ENCODE assay signal across 8 cellular contexts in the genomic region with DNA sequence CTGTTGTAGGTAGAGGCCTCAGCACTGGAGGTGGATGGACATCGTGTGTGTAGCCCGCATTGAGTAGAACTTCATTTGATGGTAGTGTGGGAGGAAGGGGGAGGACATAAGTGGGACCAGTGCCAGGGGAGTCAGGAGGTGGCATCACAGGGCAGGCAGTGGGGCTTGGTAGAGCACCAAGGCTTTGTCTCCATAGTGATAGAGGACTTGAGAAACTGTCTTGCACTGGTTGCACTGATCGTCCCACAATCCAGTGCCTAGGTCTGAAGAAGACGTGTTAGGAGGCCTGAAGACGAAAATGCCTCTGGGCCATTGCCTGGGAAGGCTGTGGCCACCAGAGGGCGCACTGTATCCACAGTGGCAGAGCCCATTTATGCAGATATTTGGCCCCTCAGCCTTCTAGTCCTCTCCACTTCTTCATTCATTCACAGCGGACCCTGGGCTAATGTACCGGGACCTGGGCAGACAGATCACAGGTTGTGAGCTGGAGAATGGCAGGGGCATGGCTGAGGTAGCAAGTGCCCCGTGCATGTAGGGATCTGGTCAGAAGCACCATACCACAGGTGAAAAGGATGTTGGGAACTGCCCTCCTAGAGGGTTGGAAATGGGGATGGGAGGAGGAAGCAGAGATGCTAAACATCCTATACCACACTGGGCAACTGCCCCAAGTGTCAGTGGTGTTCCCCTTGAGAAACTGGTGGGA.
DNase-seq lines count a peak whose midpoint lies in the region; ATAC-seq and TF ChIP-seq lines count a peak whose summit lies in the region.

No MANE protein-coding gene starts in this region.

- ATAC-seq in left cardiac atrium (peak; percentile 62 to 86), HG02981 (IDR thresholded peaks at IDR 0.05; ENCODE audit: unreplicated experiment) (no peak)

- DNase-seq in ACHN (peak; percentile 71), NCI-H146 (lab: John Stamatoyannopoulos, UW) (peak; percentile 44), T-helper 1 cell (peak; percentile 65 to 84 (median 72)), adrenal gland (peak; percentile 78 to 97 (median 90)), left cardiac atrium (peak; percentile 88), renal cortical epithelial cell (ENCODE audit: low read depth) (peak; percentile 62)

- 19 to 30% (median 24%) methylated on average over 4 to 9 of the region's 9 CpGs for WGBS in adrenal gland, 4 donors

- H3K36me3 ChIP-seq in adrenal gland (replicated peaks in 1 of 2) = no peaks in the 10 kb centered on the region

- H3K27me3 ChIP-seq in adrenal gland = no peaks in the 10 kb centered on the region

- TF ChIP-seq POLR2A in GM18951 (IDR thresholded peaks at IDR 0.05; ENCODE audit: extremely low read depth, insufficient read depth, insufficient read length) (peak; percentile 40), adrenal gland (IDR thresholded peaks at IDR 0.05) (no peak)

- in situ Hi-C loops in ACHN (cut with HindIII; ENCODE audit: low pct_ligation_motif_present, low pct_unique_long_range_greater_than_20kb, low sequenced_read_pairs) = loop anchor here (25.0 kb wide), 1 partner anchor 150 kb away; the partner anchor contains the start of genes P3R3URF, POMGNT1 and TSPAN1
- in situ Hi-C loops in GM18951 (cut with MboI; ENCODE audit: low sequenced_read_pairs, unreplicated experiment) = no loop called here

- H3K4me1 ChIP-seq in adrenal gland (replicated peaks in 1 of 2) = peaks cover 12 to 24% of the 10 kb centered on the region in 2 donors

- peak; percentile 95 to 99 (median 98) for TF ChIP-seq CTCF in adrenal gland (IDR thresholded peaks at IDR 0.05)

- intact Hi-C loops in adrenal gland (cut with DNase I) = loop anchor here (2.0 to 5.0 kb wide), 3 partner anchors 95 to 144 kb away; partner anchors contain the start of gene PIK3R3 (in 1 of the 2)
- intact Hi-C loops in left cardiac atrium (cut with DNase I) = loop anchor here (1.0 to 5.0 kb wide), 3 partner anchors 140 to 186 kb away; partner anchors contain the start of genes P3R3URF (in 1 of the 2) and TSPAN1 (in 1 of the 2)

- H3K4me3 ChIP-seq in adrenal gland = no peak overlapping the region

- no peaks in the 10 kb centered on the region for H3K9me3 ChIP-seq in adrenal gland (replicated peaks in 1 of 3)

- no peak overlapping the region for H3K27ac ChIP-seq in adrenal gland
